1 cellular context compared by ENCODE assay signal in the genomic region with DNA sequence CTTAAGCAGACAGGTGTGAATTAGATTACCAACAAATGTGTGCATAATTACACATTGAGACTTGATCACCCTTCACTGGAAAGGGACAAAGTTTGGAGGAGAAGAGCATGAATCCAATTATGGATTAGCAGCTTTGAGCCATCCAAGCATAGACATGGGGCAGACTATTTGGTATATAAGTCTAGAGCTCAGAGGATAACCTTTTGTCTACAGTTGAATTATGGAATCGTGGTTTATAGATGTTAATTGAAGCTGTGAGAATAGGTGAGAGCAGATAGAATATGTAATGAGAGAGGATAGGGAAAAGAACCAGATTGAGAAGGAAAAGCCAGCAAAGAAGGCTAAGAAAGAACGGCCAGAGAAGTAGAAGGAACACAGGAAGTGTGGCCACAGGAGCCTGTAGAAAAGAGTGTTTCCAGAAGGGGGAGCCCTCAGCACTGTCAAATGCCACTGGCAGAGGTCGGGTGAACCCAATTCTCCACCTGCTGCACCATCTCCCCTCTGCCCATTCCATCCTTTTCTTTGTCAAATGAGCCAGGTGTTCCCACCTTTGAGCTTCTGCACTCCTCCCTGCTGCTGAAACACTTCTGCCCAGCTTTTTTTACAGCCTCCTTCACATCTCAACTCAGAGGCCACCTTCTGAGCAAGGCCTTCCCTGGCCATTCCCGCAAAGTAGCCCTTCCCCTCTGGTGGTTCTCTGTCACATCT.
TF ChIP-seq lines count a peak whose summit lies in the region.

No MANE protein-coding gene starts in this region.

TF ChIP-seq in K562, 482 proteins besides CTCF, POLR2A, EP300 and RAD21 (continued from another document and continues in another):
- TF ChIP-seq, protein P1, sequence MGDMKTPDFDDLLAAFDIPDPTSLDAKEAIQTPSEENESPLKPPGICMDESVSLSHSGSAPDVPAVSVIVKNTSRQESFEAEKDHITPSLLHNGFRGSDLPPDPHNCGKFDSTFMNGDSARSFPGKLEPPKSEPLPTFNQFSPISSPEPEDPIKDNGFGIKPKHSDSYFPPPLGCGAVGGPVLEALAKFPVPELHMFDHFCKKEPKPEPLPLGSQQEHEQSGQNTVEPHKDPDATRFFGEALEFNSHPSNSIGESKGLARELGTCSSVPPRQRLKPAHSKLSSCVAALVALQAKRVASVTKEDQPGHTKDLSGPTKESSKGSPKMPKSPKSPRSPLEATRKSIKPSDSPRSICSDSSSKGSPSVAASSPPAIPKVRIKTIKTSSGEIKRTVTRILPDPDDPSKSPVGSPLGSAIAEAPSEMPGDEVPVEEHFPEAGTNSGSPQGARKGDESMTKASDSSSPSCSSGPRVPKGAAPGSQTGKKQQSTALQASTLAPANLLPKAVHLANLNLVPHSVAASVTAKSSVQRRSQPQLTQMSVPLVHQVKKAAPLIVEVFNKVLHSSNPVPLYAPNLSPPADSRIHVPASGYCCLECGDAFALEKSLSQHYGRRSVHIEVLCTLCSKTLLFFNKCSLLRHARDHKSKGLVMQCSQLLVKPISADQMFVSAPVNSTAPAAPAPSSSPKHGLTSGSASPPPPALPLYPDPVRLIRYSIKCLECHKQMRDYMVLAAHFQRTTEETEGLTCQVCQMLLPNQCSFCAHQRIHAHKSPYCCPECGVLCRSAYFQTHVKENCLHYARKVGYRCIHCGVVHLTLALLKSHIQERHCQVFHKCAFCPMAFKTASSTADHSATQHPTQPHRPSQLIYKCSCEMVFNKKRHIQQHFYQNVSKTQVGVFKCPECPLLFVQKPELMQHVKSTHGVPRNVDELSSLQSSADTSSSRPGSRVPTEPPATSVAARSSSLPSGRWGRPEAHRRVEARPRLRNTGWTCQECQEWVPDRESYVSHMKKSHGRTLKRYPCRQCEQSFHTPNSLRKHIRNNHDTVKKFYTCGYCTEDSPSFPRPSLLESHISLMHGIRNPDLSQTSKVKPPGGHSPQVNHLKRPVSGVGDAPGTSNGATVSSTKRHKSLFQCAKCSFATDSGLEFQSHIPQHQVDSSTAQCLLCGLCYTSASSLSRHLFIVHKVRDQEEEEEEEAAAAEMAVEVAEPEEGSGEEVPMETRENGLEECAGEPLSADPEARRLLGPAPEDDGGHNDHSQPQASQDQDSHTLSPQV (IDR thresholded peaks at IDR 0.05): no peak
- no peak for TF ChIP-seq NCOA4 (IDR thresholded peaks at IDR 0.05; ENCODE audit: partially characterized antibody)
- TF ChIP-seq RFX5 (IDR thresholded peaks at IDR 0.05; ENCODE audit: low read depth, low read length): no peak
- TF ChIP-seq, protein P2, sequence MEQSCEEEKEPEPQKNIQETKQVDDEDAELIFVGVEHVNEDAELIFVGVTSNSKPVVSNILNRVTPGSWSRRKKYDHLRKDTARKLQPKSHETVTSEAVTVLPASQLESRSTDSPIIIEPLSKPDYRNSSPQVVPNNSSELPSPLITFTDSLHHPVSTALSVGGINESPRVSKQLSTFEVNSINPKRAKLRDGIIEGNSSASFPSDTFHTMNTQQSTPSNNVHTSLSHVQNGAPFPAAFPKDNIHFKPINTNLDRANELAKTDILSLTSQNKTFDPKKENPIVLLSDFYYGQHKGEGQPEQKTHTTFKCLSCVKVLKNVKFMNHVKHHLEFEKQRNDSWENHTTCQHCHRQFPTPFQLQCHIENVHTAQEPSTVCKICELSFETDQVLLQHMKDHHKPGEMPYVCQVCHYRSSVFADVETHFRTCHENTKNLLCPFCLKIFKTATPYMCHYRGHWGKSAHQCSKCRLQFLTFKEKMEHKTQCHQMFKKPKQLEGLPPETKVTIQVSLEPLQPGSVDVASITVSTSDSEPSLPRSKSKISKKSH (CRISPR knock-in tag; IDR thresholded peaks at IDR 0.05): no peak
- TF ChIP-seq, protein P3, sequence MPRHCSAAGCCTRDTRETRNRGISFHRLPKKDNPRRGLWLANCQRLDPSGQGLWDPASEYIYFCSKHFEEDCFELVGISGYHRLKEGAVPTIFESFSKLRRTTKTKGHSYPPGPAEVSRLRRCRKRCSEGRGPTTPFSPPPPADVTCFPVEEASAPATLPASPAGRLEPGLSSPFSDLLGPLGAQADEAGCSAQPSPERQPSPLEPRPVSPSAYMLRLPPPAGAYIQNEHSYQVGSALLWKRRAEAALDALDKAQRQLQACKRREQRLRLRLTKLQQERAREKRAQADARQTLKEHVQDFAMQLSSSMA (CRISPR knock-in tag; IDR thresholded peaks at IDR 0.05): no peak
- no peak for TF ChIP-seq POU5F1 (IDR thresholded peaks at IDR 0.05; ENCODE audit: borderline replicate concordance, low read depth, low read length, partially characterized antibody)
- TF ChIP-seq CBX5 (IDR thresholded peaks at IDR 0.05; ENCODE audit: borderline replicate concordance, low read depth): no peak
- no peak for TF ChIP-seq NCOR1 (IDR thresholded peaks at IDR 0.05)
- TF ChIP-seq SIX5 (IDR thresholded peaks at IDR 0.05; ENCODE audit: borderline replicate concordance in 1 of 2, insufficient read depth in 1 of 2, low read depth in 1 of 2, low read length in 2 of 2): no peak
- no peak for TF ChIP-seq ZNF79 (CRISPR knock-in tag; IDR thresholded peaks at IDR 0.05; ENCODE audit: low read depth)
- TF ChIP-seq, protein P4, sequence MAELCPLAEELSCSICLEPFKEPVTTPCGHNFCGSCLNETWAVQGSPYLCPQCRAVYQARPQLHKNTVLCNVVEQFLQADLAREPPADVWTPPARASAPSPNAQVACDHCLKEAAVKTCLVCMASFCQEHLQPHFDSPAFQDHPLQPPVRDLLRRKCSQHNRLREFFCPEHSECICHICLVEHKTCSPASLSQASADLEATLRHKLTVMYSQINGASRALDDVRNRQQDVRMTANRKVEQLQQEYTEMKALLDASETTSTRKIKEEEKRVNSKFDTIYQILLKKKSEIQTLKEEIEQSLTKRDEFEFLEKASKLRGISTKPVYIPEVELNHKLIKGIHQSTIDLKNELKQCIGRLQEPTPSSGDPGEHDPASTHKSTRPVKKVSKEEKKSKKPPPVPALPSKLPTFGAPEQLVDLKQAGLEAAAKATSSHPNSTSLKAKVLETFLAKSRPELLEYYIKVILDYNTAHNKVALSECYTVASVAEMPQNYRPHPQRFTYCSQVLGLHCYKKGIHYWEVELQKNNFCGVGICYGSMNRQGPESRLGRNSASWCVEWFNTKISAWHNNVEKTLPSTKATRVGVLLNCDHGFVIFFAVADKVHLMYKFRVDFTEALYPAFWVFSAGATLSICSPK (IDR thresholded peaks at IDR 0.05; ENCODE audit: borderline replicate concordance): no peak
- TF ChIP-seq, protein P5, sequence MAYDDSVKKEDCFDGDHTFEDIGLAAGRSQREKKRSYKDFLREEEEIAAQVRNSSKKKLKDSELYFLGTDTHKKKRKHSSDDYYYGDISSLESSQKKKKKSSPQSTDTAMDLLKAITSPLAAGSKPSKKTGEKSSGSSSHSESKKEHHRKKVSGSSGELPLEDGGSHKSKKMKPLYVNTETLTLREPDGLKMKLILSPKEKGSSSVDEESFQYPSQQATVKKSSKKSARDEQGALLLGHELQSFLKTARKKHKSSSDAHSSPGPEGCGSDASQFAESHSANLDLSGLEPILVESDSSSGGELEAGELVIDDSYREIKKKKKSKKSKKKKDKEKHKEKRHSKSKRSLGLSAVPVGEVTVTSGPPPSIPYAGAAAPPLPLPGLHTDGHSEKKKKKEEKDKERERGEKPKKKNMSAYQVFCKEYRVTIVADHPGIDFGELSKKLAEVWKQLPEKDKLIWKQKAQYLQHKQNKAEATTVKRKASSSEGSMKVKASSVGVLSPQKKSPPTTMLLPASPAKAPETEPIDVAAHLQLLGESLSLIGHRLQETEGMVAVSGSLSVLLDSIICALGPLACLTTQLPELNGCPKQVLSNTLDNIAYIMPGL (CRISPR knock-in tag; IDR thresholded peaks at IDR 0.05): no peak
- 0 out of 2 replicates have a peak, but pooled peaks have one; percentile 16 for TF ChIP-seq ETV1 (tag; conservative IDR thresholded peaks at IDR 0.05; ENCODE audit: low read depth)
- TF ChIP-seq, protein P6, sequence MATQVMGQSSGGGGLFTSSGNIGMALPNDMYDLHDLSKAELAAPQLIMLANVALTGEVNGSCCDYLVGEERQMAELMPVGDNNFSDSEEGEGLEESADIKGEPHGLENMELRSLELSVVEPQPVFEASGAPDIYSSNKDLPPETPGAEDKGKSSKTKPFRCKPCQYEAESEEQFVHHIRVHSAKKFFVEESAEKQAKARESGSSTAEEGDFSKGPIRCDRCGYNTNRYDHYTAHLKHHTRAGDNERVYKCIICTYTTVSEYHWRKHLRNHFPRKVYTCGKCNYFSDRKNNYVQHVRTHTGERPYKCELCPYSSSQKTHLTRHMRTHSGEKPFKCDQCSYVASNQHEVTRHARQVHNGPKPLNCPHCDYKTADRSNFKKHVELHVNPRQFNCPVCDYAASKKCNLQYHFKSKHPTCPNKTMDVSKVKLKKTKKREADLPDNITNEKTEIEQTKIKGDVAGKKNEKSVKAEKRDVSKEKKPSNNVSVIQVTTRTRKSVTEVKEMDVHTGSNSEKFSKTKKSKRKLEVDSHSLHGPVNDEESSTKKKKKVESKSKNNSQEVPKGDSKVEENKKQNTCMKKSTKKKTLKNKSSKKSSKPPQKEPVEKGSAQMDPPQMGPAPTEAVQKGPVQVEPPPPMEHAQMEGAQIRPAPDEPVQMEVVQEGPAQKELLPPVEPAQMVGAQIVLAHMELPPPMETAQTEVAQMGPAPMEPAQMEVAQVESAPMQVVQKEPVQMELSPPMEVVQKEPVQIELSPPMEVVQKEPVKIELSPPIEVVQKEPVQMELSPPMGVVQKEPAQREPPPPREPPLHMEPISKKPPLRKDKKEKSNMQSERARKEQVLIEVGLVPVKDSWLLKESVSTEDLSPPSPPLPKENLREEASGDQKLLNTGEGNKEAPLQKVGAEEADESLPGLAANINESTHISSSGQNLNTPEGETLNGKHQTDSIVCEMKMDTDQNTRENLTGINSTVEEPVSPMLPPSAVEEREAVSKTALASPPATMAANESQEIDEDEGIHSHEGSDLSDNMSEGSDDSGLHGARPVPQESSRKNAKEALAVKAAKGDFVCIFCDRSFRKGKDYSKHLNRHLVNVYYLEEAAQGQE (CRISPR knock-in tag; IDR thresholded peaks at IDR 0.05; ENCODE audit: low read depth): no peak
- TF ChIP-seq GTF2E2 (tag; IDR thresholded peaks at IDR 0.05): no peak
- TF ChIP-seq RB1 (IDR thresholded peaks at IDR 0.05; ENCODE audit: low read depth): no peak
- TF ChIP-seq CC2D1A (IDR thresholded peaks at IDR 0.05): peak; percentile 81
- TF ChIP-seq, protein P7, sequence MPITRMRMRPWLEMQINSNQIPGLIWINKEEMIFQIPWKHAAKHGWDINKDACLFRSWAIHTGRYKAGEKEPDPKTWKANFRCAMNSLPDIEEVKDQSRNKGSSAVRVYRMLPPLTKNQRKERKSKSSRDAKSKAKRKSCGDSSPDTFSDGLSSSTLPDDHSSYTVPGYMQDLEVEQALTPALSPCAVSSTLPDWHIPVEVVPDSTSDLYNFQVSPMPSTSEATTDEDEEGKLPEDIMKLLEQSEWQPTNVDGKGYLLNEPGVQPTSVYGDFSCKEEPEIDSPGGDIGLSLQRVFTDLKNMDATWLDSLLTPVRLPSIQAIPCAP (CRISPR knock-in tag; IDR thresholded peaks at IDR 0.05; ENCODE audit: borderline replicate concordance): no peak
- no peak for TF ChIP-seq ELF4 (CRISPR knock-in tag; IDR thresholded peaks at IDR 0.05)
- TF ChIP-seq, protein P8, sequence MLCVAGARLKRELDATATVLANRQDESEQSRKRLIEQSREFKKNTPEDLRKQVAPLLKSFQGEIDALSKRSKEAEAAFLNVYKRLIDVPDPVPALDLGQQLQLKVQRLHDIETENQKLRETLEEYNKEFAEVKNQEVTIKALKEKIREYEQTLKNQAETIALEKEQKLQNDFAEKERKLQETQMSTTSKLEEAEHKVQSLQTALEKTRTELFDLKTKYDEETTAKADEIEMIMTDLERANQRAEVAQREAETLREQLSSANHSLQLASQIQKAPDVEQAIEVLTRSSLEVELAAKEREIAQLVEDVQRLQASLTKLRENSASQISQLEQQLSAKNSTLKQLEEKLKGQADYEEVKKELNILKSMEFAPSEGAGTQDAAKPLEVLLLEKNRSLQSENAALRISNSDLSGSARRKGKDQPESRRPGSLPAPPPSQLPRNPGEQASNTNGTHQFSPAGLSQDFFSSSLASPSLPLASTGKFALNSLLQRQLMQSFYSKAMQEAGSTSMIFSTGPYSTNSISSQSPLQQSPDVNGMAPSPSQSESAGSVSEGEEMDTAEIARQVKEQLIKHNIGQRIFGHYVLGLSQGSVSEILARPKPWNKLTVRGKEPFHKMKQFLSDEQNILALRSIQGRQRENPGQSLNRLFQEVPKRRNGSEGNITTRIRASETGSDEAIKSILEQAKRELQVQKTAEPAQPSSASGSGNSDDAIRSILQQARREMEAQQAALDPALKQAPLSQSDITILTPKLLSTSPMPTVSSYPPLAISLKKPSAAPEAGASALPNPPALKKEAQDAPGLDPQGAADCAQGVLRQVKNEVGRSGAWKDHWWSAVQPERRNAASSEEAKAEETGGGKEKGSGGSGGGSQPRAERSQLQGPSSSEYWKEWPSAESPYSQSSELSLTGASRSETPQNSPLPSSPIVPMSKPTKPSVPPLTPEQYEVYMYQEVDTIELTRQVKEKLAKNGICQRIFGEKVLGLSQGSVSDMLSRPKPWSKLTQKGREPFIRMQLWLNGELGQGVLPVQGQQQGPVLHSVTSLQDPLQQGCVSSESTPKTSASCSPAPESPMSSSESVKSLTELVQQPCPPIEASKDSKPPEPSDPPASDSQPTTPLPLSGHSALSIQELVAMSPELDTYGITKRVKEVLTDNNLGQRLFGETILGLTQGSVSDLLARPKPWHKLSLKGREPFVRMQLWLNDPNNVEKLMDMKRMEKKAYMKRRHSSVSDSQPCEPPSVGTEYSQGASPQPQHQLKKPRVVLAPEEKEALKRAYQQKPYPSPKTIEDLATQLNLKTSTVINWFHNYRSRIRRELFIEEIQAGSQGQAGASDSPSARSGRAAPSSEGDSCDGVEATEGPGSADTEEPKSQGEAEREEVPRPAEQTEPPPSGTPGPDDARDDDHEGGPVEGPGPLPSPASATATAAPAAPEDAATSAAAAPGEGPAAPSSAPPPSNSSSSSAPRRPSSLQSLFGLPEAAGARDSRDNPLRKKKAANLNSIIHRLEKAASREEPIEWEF (CRISPR knock-in tag; IDR thresholded peaks at IDR 0.05): no peak
- TF ChIP-seq, protein P9, sequence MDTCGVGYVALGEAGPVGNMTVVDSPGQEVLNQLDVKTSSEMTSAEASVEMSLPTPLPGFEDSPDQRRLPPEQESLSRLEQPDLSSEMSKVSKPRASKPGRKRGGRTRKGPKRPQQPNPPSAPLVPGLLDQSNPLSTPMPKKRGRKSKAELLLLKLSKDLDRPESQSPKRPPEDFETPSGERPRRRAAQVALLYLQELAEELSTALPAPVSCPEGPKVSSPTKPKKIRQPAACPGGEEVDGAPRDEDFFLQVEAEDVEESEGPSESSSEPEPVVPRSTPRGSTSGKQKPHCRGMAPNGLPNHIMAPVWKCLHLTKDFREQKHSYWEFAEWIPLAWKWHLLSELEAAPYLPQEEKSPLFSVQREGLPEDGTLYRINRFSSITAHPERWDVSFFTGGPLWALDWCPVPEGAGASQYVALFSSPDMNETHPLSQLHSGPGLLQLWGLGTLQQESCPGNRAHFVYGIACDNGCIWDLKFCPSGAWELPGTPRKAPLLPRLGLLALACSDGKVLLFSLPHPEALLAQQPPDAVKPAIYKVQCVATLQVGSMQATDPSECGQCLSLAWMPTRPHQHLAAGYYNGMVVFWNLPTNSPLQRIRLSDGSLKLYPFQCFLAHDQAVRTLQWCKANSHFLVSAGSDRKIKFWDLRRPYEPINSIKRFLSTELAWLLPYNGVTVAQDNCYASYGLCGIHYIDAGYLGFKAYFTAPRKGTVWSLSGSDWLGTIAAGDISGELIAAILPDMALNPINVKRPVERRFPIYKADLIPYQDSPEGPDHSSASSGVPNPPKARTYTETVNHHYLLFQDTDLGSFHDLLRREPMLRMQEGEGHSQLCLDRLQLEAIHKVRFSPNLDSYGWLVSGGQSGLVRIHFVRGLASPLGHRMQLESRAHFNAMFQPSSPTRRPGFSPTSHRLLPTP (IDR thresholded peaks at IDR 0.05; ENCODE audit: borderline replicate concordance, extremely low read depth, insufficient read length): no peak
- no peak for TF ChIP-seq ZC3H4 (CRISPR knock-in tag; IDR thresholded peaks at IDR 0.05; ENCODE audit: borderline replicate concordance)
- TF ChIP-seq PRPF4 (IDR thresholded peaks at IDR 0.05; ENCODE audit: insufficient read depth, low read depth, low read length, poor library complexity, severe bottlenecking): no peak
- TF ChIP-seq ZNF23 (CRISPR knock-in tag; IDR thresholded peaks at IDR 0.05): no peak
